In genomic region chr5:79329453-79329852, GRCh38 we compare ENCODE assay signal across 15 cellular contexts.
DNase-seq lines count a peak whose midpoint lies in the region; ATAC-seq, FAIRE-seq and TF ChIP-seq lines count a peak whose summit lies in the region.
"Had no signal": no experiment of that assay in that cellular context is flagged by ENCODE, and none has a peak within 500 bp of the region (broad histone marks: within the 10 kb centered on the region; RNA-seq: fewer than 3 reads in every experiment).

No MANE protein-coding gene starts in this region.

- H3K4me1 Mint-ChIP-seq in activated T-cell treated with anti-CD3 and anti-CD28 coated beads, Interleukin-2, amount 50 U/mL, for 72 hours (ENCODE audit: low read depth), result no peaks in the 10 kb centered on the region
- H3K4me1 Mint-ChIP-seq in astrocyte (ENCODE audit: low read depth, unreplicated experiment) (peaks cover 5% of the 10 kb centered on the region), CD14-positive monocyte (no peaks in the 10 kb centered on the region)
- H3K4me1 Mint-ChIP-seq: B cell had no signal

- H3K4me3 Mint-ChIP-seq in activated T-cell treated with anti-CD3 and anti-CD28 coated beads, Interleukin-2, amount 50 U/mL, for 72 hours, result no peak overlapping the region
- no peak overlapping the region for H3K4me3 Mint-ChIP-seq in astrocyte (ENCODE audit: unreplicated experiment)
- H3K4me3 Mint-ChIP-seq in CD14-positive monocyte, result no peak overlapping the region
- H3K4me3 Mint-ChIP-seq: B cell; CD8-positive, alpha-beta T cell had no signal

- no peaks in the 10 kb centered on the region for H3K36me3 ChIP-seq in astrocyte (ENCODE audit: insufficient read depth, low read length)

- peak in 1 of 2 donors; percentile 32 for ATAC-seq in activated T-cell treated with anti-CD3 and anti-CD28 coated beads, Interleukin-2, amount 50 U/mL, for 72 hours (replicated peaks in 1 of 2)
- ATAC-seq: CD8-positive, alpha-beta T cell had no signal

- FAIRE-seq in astrocyte (lab: Jason Lieb, UNC), result no peak
- FAIRE-seq: A204.1, D721Med had no signal

- no peaks in the 10 kb centered on the region for H3K79me2 ChIP-seq in astrocyte (ENCODE audit: insufficient read depth, low read length)

- H3K27ac Mint-ChIP-seq in activated T-cell treated with anti-CD3 and anti-CD28 coated beads, Interleukin-2, amount 50 U/mL, for 72 hours, result peak overlapping the region; percentile 24
- H3K27ac Mint-ChIP-seq in astrocyte (ENCODE audit: unreplicated experiment), result peak overlapping the region; percentile 29
- no peak overlapping the region for H3K27ac Mint-ChIP-seq in CD14-positive monocyte
- H3K27ac Mint-ChIP-seq: B cell; CD8-positive, alpha-beta T cell had no signal

- H3K4me2 ChIP-seq in astrocyte (ENCODE audit: low read length), result no peak overlapping the region

- intact Hi-C loops in posterior cingulate gyrus (cut with DNase I) (loop anchor here (10.0 kb wide), 1 partner anchor 135 kb away; no protein-coding TSS in a partner anchor), CD14-positive monocyte (cut with micrococcal nuclease) (no loop called here)

- H3K4me3 ChIP-seq in astrocyte (ENCODE audit: insufficient read depth, low read depth, low read length), result no peak overlapping the region

- H3K9me3 Mint-ChIP-seq in activated T-cell treated with anti-CD3 and anti-CD28 coated beads, Interleukin-2, amount 50 U/mL, for 72 hours, result peaks cover 0 to 6% of the 10 kb centered on the region in 2 donors
- no peaks in the 10 kb centered on the region for H3K9me3 Mint-ChIP-seq in astrocyte (ENCODE audit: unreplicated experiment)
- peaks cover 0 to 3% (median 0%) of the 10 kb centered on the region in 7 donors for H3K9me3 Mint-ChIP-seq in CD14-positive monocyte
- H3K9me3 Mint-ChIP-seq: CD8-positive, alpha-beta T cell had no signal

- H3K36me3 Mint-ChIP-seq in activated T-cell treated with anti-CD3 and anti-CD28 coated beads, Interleukin-2, amount 50 U/mL, for 72 hours (ENCODE audit: insufficient read depth in 2 of 2), result peaks cover 0 to 3% of the 10 kb centered on the region in 2 donors
- H3K36me3 Mint-ChIP-seq in astrocyte (ENCODE audit: low read depth, unreplicated experiment) (peaks cover 14% of the 10 kb centered on the region), CD14-positive monocyte (no peaks in the 10 kb centered on the region)

- no peaks in the 10 kb centered on the region for H3K27me3 Mint-ChIP-seq in activated T-cell treated with anti-CD3 and anti-CD28 coated beads, Interleukin-2, amount 50 U/mL, for 72 hours (ENCODE audit: low read depth)
- no peaks in the 10 kb centered on the region for H3K27me3 Mint-ChIP-seq in astrocyte (ENCODE audit: low read depth, unreplicated experiment)
- peaks cover 2 to 6% (median 3%) of the 10 kb centered on the region in 3 donors for H3K27me3 Mint-ChIP-seq in CD14-positive monocyte (ENCODE audit: low read depth in 3 of 3)

- H3K9ac ChIP-seq in astrocyte (ENCODE audit: low read length), result no peak overlapping the region

- no peaks in the 10 kb centered on the region for H3K9me3 ChIP-seq in astrocyte (ENCODE audit: insufficient read depth, low read depth, low read length)

- H2AFZ ChIP-seq in astrocyte (ENCODE audit: low read depth, low read length), result no peak overlapping the region

- H3K4me1 ChIP-seq in astrocyte (ENCODE audit: insufficient read depth, low read length), result no peaks in the 10 kb centered on the region

- no peaks in the 10 kb centered on the region for H3K27me3 ChIP-seq in astrocyte (ENCODE audit: insufficient read depth, low read length)

- no peaks in the 10 kb centered on the region for H4K20me1 ChIP-seq in astrocyte (ENCODE audit: insufficient read depth, low read length)

- DNase-seq in activated T-cell treated with anti-CD3 and anti-CD28 coated beads, Interleukin-2, amount 50 U/mL, for 72 hours, result no peak
- DNase-seq in activated T-cell treated with anti-CD3 and anti-CD28 coated beads, Interleukin-2, amount 50 U/mL, for 48 hours, result no peak
- DNase-seq in NCI-H2029 treated with DMSO at 0.1 percent for 48 hours (lab: John Stamatoyannopoulos, UW) (peak; percentile 44), astrocyte (ENCODE audit: low read depth) (no peak), HuH-7.5 (ENCODE audit: low spot score) (no peak), posterior cingulate gyrus (no peak), CD14-positive monocyte (ENCODE audit: low spot score) (no peak)
- DNase-seq: C1 segment of cervical spinal cord; CD8-positive, alpha-beta T cell; COR-L47; DMS53; HCEC 1CT had no signal

- no peak for TF ChIP-seq CTCF in astrocyte (IDR thresholded peaks at IDR 0.05; ENCODE audit: insufficient read depth, low read depth, low read length)
- TF ChIP-seq CTCF in CD14-positive monocyte (IDR thresholded peaks at IDR 0.05), result no peak

- no peak overlapping the region for H3K27ac ChIP-seq in astrocyte (ENCODE audit: low read depth, low read length)

Comparison
In these comparisons a context has a peak if more than half of its experiments do, and no peak if none do; other contexts are left out.
1. H3K27ac Mint-ChIP-seq: peak in activated T-cell treated with anti-CD3 and anti-CD28 coated beads, Interleukin-2, amount 50 U/mL, for 72 hours (single experiment) and astrocyte (single experiment); none in CD14-positive monocyte (0 of 7).